ENCODE assay signal across 8 cellular contexts in the genomic region with DNA sequence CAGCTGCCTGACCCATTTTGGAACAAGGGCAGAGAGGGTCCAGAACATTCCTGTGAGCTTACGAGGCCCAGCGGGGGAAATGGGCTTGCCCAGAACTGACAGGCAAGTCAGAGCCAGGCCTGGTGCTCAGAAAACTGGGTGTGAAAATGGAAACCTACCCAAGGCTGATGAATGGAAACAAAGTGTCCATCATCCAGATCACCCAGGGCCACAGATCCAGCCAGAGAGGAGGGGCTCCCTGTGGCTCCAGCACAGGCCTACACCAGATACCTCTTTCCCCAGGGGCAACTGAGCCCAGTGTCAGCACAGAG. TPM values are rescaled to one million over a fixed set of nuclear protein-coding genes. Genes with fewer than 3 reads are reported as not detected.
DNase-seq lines count a peak whose midpoint lies in the region; ATAC-seq and TF ChIP-seq lines count a peak whose summit lies in the region.
"Had no signal": no experiment of that assay in that cellular context is flagged by ENCODE, and none has a peak within 500 bp of the region (broad histone marks: within the 10 kb centered on the region; RNA-seq: fewer than 3 reads in every experiment).

No MANE protein-coding gene starts in this region.

- H4K5ac ChIP-seq in IMR-90 (ENCODE audit: low read depth, low read length) = no peak overlapping the region

- H2AK5ac ChIP-seq in IMR-90 (ENCODE audit: low read depth, low read length) = no peak overlapping the region

- peaks cover 16% of the 10 kb centered on the region for H3K9me1 ChIP-seq in IMR-90 (ENCODE audit: insufficient read depth, low read length)

- CTCF ChIA-PET in IMR-90 (lab: Yijun Ruan, JAX) = no interaction called here

- dilution Hi-C loops in IMR-90 (cut with HindIII; ENCODE audit: low sequenced_read_pairs, unreplicated experiment) = no loop called here

- H3K18ac ChIP-seq in IMR-90 (ENCODE audit: low read depth, low read length) = no peak overlapping the region

- no peaks in the 10 kb centered on the region for H3K9me3 ChIP-seq in IMR-90 (ENCODE audit: control insufficient read depth, insufficient read depth, low read length)
- H3K9me3 ChIP-seq in gastrocnemius medialis = no peaks in the 10 kb centered on the region
- no peaks in the 10 kb centered on the region for H3K9me3 ChIP-seq in spleen

- H2AFZ ChIP-seq in IMR-90 (replicated peaks; ENCODE audit: low read length, poor library complexity) = no peak overlapping the region

- intact Hi-C loops in IMR-90 (cut with micrococcal nuclease) = loop anchor here (10.0 kb wide), 1 partner anchor 232 kb away; a partner anchor contains a TSS
- intact Hi-C loops in gastrocnemius medialis (cut with DNase I; ENCODE audit: low total_unique reads) = loop anchor here (10.0 kb wide), 1 partner anchor 162 kb away; no protein-coding TSS in a partner anchor
- intact Hi-C loops in spleen (cut with DNase I; ENCODE audit: low total_unique reads) = no loop called here

- H3K4me3 ChIP-seq in IMR-90 (ENCODE audit: insufficient read depth, low read depth, low read length) = no peak overlapping the region
- peak overlapping the region in 1 of 4 donors; percentile 2 for H3K4me3 ChIP-seq in gastrocnemius medialis
- H3K4me3 ChIP-seq in spleen = no peak overlapping the region

- H2AK9ac ChIP-seq in IMR-90 (replicated peaks; ENCODE audit: low read depth, low read length, poor library complexity) = peak overlapping the region; percentile 29

- H2BK15ac ChIP-seq in IMR-90 (ENCODE audit: low read depth, low read length) = no peak overlapping the region

- no peak overlapping the region for H2BK20ac ChIP-seq in IMR-90 (ENCODE audit: low read depth, low read length)

- peaks cover 27 to 59% of the 10 kb centered on the region in 2 experiments for H3K79me1 ChIP-seq in IMR-90 (ENCODE audit: low read depth in 1 of 2, low read length in 2 of 2)

- BruUV-seq in IMR-90 (replicated peaks; lab: Mats Ljungman, UMichigan) = no TSS peak

- H3K9ac ChIP-seq in IMR-90 (ENCODE audit: low read depth, low read length) = peak overlapping the region; percentile 1; the same call in 1 of the 2 replicates

- H3K27me3 ChIP-seq in IMR-90 (ENCODE audit: control insufficient read depth, insufficient read depth, low read length) (no peaks in the 10 kb centered on the region), gastrocnemius medialis (no peaks in the 10 kb centered on the region), spleen (replicated peaks in 1 of 7) (no peaks in the 10 kb centered on the region)

- in situ Hi-C loops in IMR-90 (cut with MboI; ENCODE audit: low sequenced_read_pairs) (no loop called here), gastrocnemius medialis (cut with MboI; ENCODE audit: low sequenced_read_pairs in 4 of 4) (loop anchor here in 1 of 4 donors (25.0 kb wide), 1 partner anchor 124 kb away; a partner anchor contains a TSS), ACHN (cut with HindIII; ENCODE audit: low pct_ligation_motif_present, low pct_unique_long_range_greater_than_20kb, low sequenced_read_pairs) (no loop called here)

- DNase-seq in IMR-90 = no peak
- DNase-seq in fibroblast of gingiva (ENCODE audit: low read depth) = peak; percentile 41
- peak in 1 of 2 donors; percentile 40 for DNase-seq in gastrocnemius medialis
- DNase-seq in spleen = no peak
- DNase-seq in ACHN = no peak
- no peak for DNase-seq in activated T-cell treated with anti-CD3 and anti-CD28 coated beads, Interleukin-2, amount 50 U/mL, for 48 hours
- DNase-seq: activated T-cell treated with anti-CD3 and anti-CD28 coated beads, Interleukin-2, amount 50 U/mL, for 72 hours; Calu3 had no signal

- peaks cover 11% of the 10 kb centered on the region for H3K4me1 ChIP-seq in IMR-90 (ENCODE audit: control insufficient read depth, insufficient read depth, low read length)
- H3K4me1 ChIP-seq in gastrocnemius medialis = peaks cover 42 to 46% of the 10 kb centered on the region in 2 donors
- peaks cover 14 to 67% (median 43%) of the 10 kb centered on the region in 6 donors for H3K4me1 ChIP-seq in spleen

- TF ChIP-seq POLR2A in IMR-90 (IDR thresholded peaks at IDR 0.05; ENCODE audit: low read depth, low read length) = no peak
- TF ChIP-seq POLR2A in gastrocnemius medialis (IDR thresholded peaks at IDR 0.05) = no peak
- no peak for TF ChIP-seq POLR2A in spleen (IDR thresholded peaks at IDR 0.05)

- H4K91ac ChIP-seq in IMR-90 (ENCODE audit: insufficient read depth, low read depth, low read length) = no peak overlapping the region

- peaks cover 6% of the 10 kb centered on the region for H3K36me3 ChIP-seq in IMR-90 (ENCODE audit: control insufficient read depth, insufficient read depth, low read length)
- H3K36me3 ChIP-seq in gastrocnemius medialis = peaks cover 0 to 23% of the 10 kb centered on the region in 2 donors
- peaks cover 0 to 28% (median 12%) of the 10 kb centered on the region in 6 donors for H3K36me3 ChIP-seq in spleen

- no peak overlapping the region for H3K56ac ChIP-seq in IMR-90 (ENCODE audit: extremely low read depth, insufficient read depth, low read length)

- H4K20me1 ChIP-seq in IMR-90 (ENCODE audit: insufficient read depth, low read length) = peaks cover 45% of the 10 kb centered on the region

- POLR2A ChIA-PET in IMR-90 (lab: Charles Lee; ENCODE audit: unreplicated experiment) = no interaction called here

- no peak overlapping the region for H4K8ac ChIP-seq in IMR-90 (ENCODE audit: low read depth in 2 of 2, low read length in 2 of 2)

- TF ChIP-seq RAD21 in IMR-90 (IDR thresholded peaks at IDR 0.05; ENCODE audit: low read length) = no peak

- no peak overlapping the region for H2BK120ac ChIP-seq in IMR-90 (ENCODE audit: low read depth, low read length)

- ATAC-seq in IMR-90 (ENCODE audit: low read depth) (no peak), gastrocnemius medialis (peak in 1 of 2 donors; percentile 7)
- ATAC-seq: activated T-cell treated with anti-CD3 and anti-CD28 coated beads, Interleukin-2, amount 50 U/mL, for 72 hours had no signal

- H3K4ac ChIP-seq in IMR-90 (ENCODE audit: low read depth, low read length) = peak overlapping the region; percentile 39; the same call in 1 of the 2 replicates

- no peak overlapping the region for H3K23ac ChIP-seq in IMR-90 (ENCODE audit: low read depth, low read length)

- no peak overlapping the region for H3K14ac ChIP-seq in IMR-90 (replicated peaks; ENCODE audit: low read depth, low read length)

- no peak overlapping the region for H3K4me2 ChIP-seq in IMR-90 (ENCODE audit: low read depth, low read length)

- TF ChIP-seq CTCF in IMR-90 (conservative IDR thresholded peaks at IDR 0.05; ENCODE audit: low read depth, low read length) = no peak
- TF ChIP-seq CTCF in gastrocnemius medialis (IDR thresholded peaks at IDR 0.05 in 4 of 5, conservative IDR thresholded peaks at IDR 0.05 in 1 of 5) = no peak
- TF ChIP-seq CTCF in spleen (IDR thresholded peaks at IDR 0.05 in 8 of 11, conservative IDR thresholded peaks at IDR 0.05 in 3 of 11) = no peak

- no CpG with 5 or more reads among the region's 2 CpGs for WGBS in IMR-90 (ENCODE audit: extremely low coverage in 2 of 2, insufficient read length in 1 of 2), 2 experiments
- WGBS in spleen, 5 donors = 80 to 97% (median 87%) methylated on average over 2 of the region's 2 CpGs

- H3K27ac ChIP-seq in IMR-90 (ENCODE audit: insufficient read depth, low read length) (no peak overlapping the region), gastrocnemius medialis (peak overlapping the region; percentile 88 to 99 (median 98)), spleen (peak overlapping the region in 2 of 8 donors; percentile 23 to 27)

- H2BK5ac ChIP-seq in IMR-90 (ENCODE audit: low read depth, low read length, poor library complexity, severe bottlenecking) = no peak overlapping the region

RNA-seq across cellular contexts. Expression of a gene that starts 3.1 kb away (rescaled TPM):
- total RNA-seq in IMR-90 (2012; rRNA removed) (87.6 and 122 TPM in 2 replicates), gastrocnemius medialis (100 to 1,000 TPM; 261 to 386 (median 302) TPM), spleen (10 to 100 TPM; 51.9 to 70.2 (median 62.9) TPM)
- polyA plus RNA-seq in IMR-90 (2012; rRNA removed) (99.9 and 133 TPM in 2 replicates), spleen (10 to 100 TPM; 64.1 to 98.4 (median 69.2) TPM)
- 126 and 155 TPM in 2 replicates for polyA plus RNA-seq in IMR-90 (2012; cell fraction: cytosol; rRNA removed)
- polyA plus RNA-seq in IMR-90 (2012; cell fraction: nucleus; rRNA removed; ENCODE audit: low replicate concordance) = 82.7 and 83.9 TPM in 2 replicates

RNA-seq across cellular contexts. Expression of a gene that starts 24.7 kb away (rescaled TPM):
- total RNA-seq in IMR-90 (2012; rRNA removed) = 33.3 and 35.0 TPM in 2 replicates
- 131 and 146 TPM in 2 replicates for polyA plus RNA-seq in IMR-90 (2012; rRNA removed)
- polyA plus RNA-seq in IMR-90 (2012; cell fraction: cytosol; rRNA removed) = 161 and 196 TPM in 2 replicates
- polyA plus RNA-seq in IMR-90 (2012; cell fraction: nucleus; rRNA removed; ENCODE audit: low replicate concordance) = 35.5 and 41.7 TPM in 2 replicates
- 100 to 1,000 TPM; 189 to 274 (median 229) TPM for total RNA-seq in gastrocnemius medialis
- 100 to 1,000 TPM in 4 of 7 donors, 10 to 100 TPM in 3; 89.3 to 191 (median 102) TPM for total RNA-seq in spleen
- polyA plus RNA-seq in spleen = 100 to 1,000 TPM; 196 to 276 (median 220) TPM

RNA-seq across cellular contexts. Expression of a gene that starts 24.8 kb away (rescaled TPM):
- total RNA-seq in IMR-90 (2012; rRNA removed) = 28.0 and 33.3 TPM in 2 replicates
- 60.4 and 61.3 TPM in 2 replicates for polyA plus RNA-seq in IMR-90 (2012; rRNA removed)
- polyA plus RNA-seq in IMR-90 (2012; cell fraction: cytosol; rRNA removed) = 40.4 and 78.7 TPM in 2 replicates
- 71.5 and 77.8 TPM in 2 replicates for polyA plus RNA-seq in IMR-90 (2012; cell fraction: nucleus; rRNA removed; ENCODE audit: low replicate concordance)
- total RNA-seq in gastrocnemius medialis = 10 to 100 TPM; 21.6 to 43.5 (median 33.9) TPM
- 10 to 100 TPM in 5 of 7 donors, 1 to 10 TPM in 2; 5.9 to 23.3 (median 12.4) TPM for total RNA-seq in spleen
- 10 to 100 TPM; 37.4 to 47.1 (median 41.5) TPM for polyA plus RNA-seq in spleen

RNA-seq across cellular contexts. Expression of a gene that starts 35.0 kb away (rescaled TPM):
- total RNA-seq in IMR-90 (2012; rRNA removed) (47.0 and 50.3 TPM in 2 replicates), gastrocnemius medialis (10 to 100 TPM; 14.0 to 20.7 (median 14.7) TPM), spleen (10 to 100 TPM; 28.6 to 41.3 (median 34.0) TPM)
- polyA plus RNA-seq in IMR-90 (2012; rRNA removed) (31.3 and 32.9 TPM in 2 replicates), spleen (1 to 10 TPM; 7.6 to 9.4 (median 9.1) TPM)
- 10.3 and 16.1 TPM in 2 replicates for polyA plus RNA-seq in IMR-90 (2012; cell fraction: cytosol; rRNA removed)
- polyA plus RNA-seq in IMR-90 (2012; cell fraction: nucleus; rRNA removed; ENCODE audit: low replicate concordance) = 9.4 and 41.3 TPM in 2 replicates

RNA-seq across cellular contexts. Expression of a gene that starts 47.9 kb away (rescaled TPM):
- total RNA-seq in IMR-90 (2012; rRNA removed) = 3.6 and 4.4 TPM in 2 replicates
- 5.0 and 6.0 TPM in 2 replicates for polyA plus RNA-seq in IMR-90 (2012; rRNA removed)
- 1.3 and 1.5 TPM in 2 replicates for polyA plus RNA-seq in IMR-90 (2012; cell fraction: cytosol; rRNA removed)
- polyA plus RNA-seq in IMR-90 (2012; cell fraction: nucleus; rRNA removed; ENCODE audit: low replicate concordance) = 17.8 and 20.2 TPM in 2 replicates
- 1 to 10 TPM; 1.4 to 4.7 (median 2.4) TPM for total RNA-seq in gastrocnemius medialis
- total RNA-seq in spleen = 10 to 100 TPM in 3 of 7 donors, 1 to 10 TPM in 4; 4.7 to 17.8 (median 9.0) TPM
- 1 to 10 TPM; 1.6 to 4.0 (median 2.6) TPM for polyA plus RNA-seq in spleen
